Comparison of ENCODE assay signal across 7 cellular contexts in genomic region chr14:55071870-55072640, GRCh38. TPM values are rescaled to one million over a fixed set of nuclear protein-coding genes. Genes with fewer than 3 reads are reported as not detected.
DNase-seq lines count a peak whose midpoint lies in the region; ATAC-seq, FAIRE-seq and TF ChIP-seq lines count a peak whose summit lies in the region.

No MANE protein-coding gene starts in this region.

- TF ChIP-seq POLR2A in GM12891 (IDR thresholded peaks at IDR 0.05; ENCODE audit: low read depth, low read length) = no peak

- no peaks in the 10 kb centered on the region for H3K9me3 Mint-ChIP-seq in immature natural killer cell

- H3K27me3 Mint-ChIP-seq in immature natural killer cell (ENCODE audit: low read depth in 3 of 3) = no peaks in the 10 kb centered on the region

- TF ChIP-seq CTCF in astrocyte of the cerebellum (IDR thresholded peaks at IDR 0.05; ENCODE audit: low read depth, low read length, missing control alignments) = no peak

- peak overlapping the region in 3 of 5 donors; percentile 11 to 38 (median 25) for H3K4me3 Mint-ChIP-seq in immature natural killer cell

- no peak for DNase-seq in GM12891 (ENCODE audit: insufficient read length, low spot score)
- peak; percentile 45 for DNase-seq in MV-4-11 (lab: John Stamatoyannopoulos, UW)
- peak; percentile 91 for DNase-seq in astrocyte of the cerebellum (ENCODE audit: low read depth)
- peak in 2 of 3 donors; percentile 13 to 27 for DNase-seq in immature natural killer cell
- DNase-seq in stimulated activated naive CD8-positive, alpha-beta T cell treated with anti-CD3 and anti-CD28 coated beads, Interleukin-15, Interleukin-2, amounts not matched to agents 100 U/mL and 50 U/mL, for 24 hours = peak; percentile 19
- DNase-seq in HuH-7.5 (ENCODE audit: low spot score) = no peak

- peak; percentile 93 for FAIRE-seq in GM12891 (lab: Jason Lieb, UNC)

- H3K4me1 Mint-ChIP-seq in immature natural killer cell = peaks cover 21 to 37% of the 10 kb centered on the region in 2 donors

- in situ Hi-C loops in astrocyte of the cerebellum (cut with HindIII; ENCODE audit: low sequenced_read_pairs) = no loop called here

- peak; percentile 43 for ATAC-seq in GM21619 (IDR thresholded peaks at IDR 0.05; ENCODE audit: unreplicated experiment)
- peak; percentile 89 for ATAC-seq in stimulated activated naive CD8-positive, alpha-beta T cell treated with anti-CD3 and anti-CD28 coated beads, Interleukin-15, Interleukin-2, amounts not matched to agents 100 U/mL and 50 U/mL, for 24 hours

- H3K4me3 ChIP-seq in astrocyte of the cerebellum (ENCODE audit: low read depth, low read length) = no peak overlapping the region

- peaks cover 0 to 7% (median 0%) of the 10 kb centered on the region in 3 donors for H3K36me3 Mint-ChIP-seq in immature natural killer cell

- peak overlapping the region; percentile 18 to 79 (median 64) for H3K27ac Mint-ChIP-seq in immature natural killer cell

TF ChIP-seq in GM12891, 5 proteins besides CTCF, POLR2A, EP300 and RAD21:
- TF ChIP-seq POU2F2 (IDR thresholded peaks at IDR 0.05; ENCODE audit: low read depth, low read length) (0 out of 2 replicates have a peak, but pooled peaks have one; percentile 44), PAX5 (IDR thresholded peaks at IDR 0.05; ENCODE audit: insufficient read depth, low read length, severe bottlenecking) (peak; percentile 84), TAF1 (IDR thresholded peaks at IDR 0.05; ENCODE audit: low read depth, low read length) (no peak), POLR2AphosphoS5 (IDR thresholded peaks at IDR 0.05; ENCODE audit: low read depth, low read length) (peak; percentile 46; the same call in 1 of the 2 replicates), SPI1 (IDR thresholded peaks at IDR 0.05; ENCODE audit: low read depth, low read length) (peak; percentile 41)
TF ChIP-seq in GM12891: peak in this region for 4.

RNA-seq across cellular contexts. Expression of gene MAPK1IP1L, which starts 20.6 kb away (rescaled TPM):
- polyA plus RNA-seq in GM12891 (2012; ENCODE audit: low read depth, missing spikeins) = 59.6 TPM
- polyA plus RNA-seq in immature natural killer cell = 10 to 100 TPM; 50.0 to 85.0 (median 79.7) TPM

RNA-seq across cellular contexts. Expression of gene SOCS4, which starts 45.0 kb away (rescaled TPM):
- polyA plus RNA-seq in GM12891 (2012; ENCODE audit: low read depth, missing spikeins) = 7.3 TPM
- 1 to 10 TPM; 1.1 to 2.5 (median 1.3) TPM for polyA plus RNA-seq in immature natural killer cell

RNA-seq across cellular contexts. Expression of gene WDHD1, which starts 45.2 kb away (rescaled TPM):
- polyA plus RNA-seq in GM12891 (2012; ENCODE audit: low read depth, missing spikeins) = 13.6 TPM
- 1 to 10 TPM in 2 of 3 donors, under 1 TPM in 1; 0.72 to 7.2 (median 6.6) TPM for polyA plus RNA-seq in immature natural killer cell

RNA-seq across cellular contexts. Expression of gene LGALS3, which starts 57.0 kb away (rescaled TPM):
- 20.1 TPM for polyA plus RNA-seq in GM12891 (2012; ENCODE audit: low read depth, missing spikeins)
- 10 to 100 TPM; 23.3 to 58.2 (median 40.5) TPM for polyA plus RNA-seq in immature natural killer cell

Comparison
In these comparisons a context has a peak if more than half of its experiments do, and no peak if none do; other contexts are left out.
1. DNase-seq: peak in MV-4-11 (single experiment), astrocyte of the cerebellum (single experiment), immature natural killer cell (2 of 3) and stimulated activated naive CD8-positive, alpha-beta T cell treated with anti-CD3 and anti-CD28 coated beads, Interleukin-15, Interleukin-2, amounts not matched to agents 100 U/mL and 50 U/mL, for 24 hours (single experiment); none in GM12891 (single experiment) and HuH-7.5 (single experiment).